In the genomic region with DNA sequence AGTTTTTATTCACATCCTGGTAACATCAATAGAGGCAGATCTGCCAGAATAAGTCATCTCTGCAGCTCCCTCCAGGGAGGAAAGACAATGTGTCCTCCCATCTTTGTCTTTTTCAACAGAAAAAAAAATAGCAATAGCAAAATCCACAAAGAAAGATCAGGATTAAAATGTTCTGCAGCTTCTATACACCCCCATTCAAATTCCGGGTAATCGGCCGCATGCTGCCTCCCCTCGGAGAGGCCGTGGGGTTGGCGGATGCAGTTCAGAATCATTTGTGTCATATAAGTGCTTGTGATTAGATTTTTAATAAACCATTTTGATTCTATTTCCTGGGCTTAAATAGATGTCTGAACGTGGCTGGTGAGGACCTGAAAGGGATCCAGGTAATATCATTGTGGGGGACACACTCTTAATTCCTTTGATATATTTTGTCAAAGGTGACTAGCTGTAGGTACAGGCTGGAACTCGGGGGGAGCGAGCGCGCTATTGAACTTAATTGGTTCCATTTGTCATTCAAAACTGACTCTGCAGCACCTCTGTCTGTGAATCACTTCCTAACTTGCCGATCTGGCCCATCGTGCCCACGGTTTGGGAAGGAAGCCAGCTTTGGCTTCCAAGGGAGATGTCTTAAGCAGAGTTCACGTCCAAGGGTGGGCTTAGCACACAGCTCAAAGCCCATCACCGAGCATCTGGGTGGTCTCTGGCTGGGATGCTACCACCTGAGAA, we compare ENCODE assay signal across 1 cellular context.
TF ChIP-seq lines count a peak whose summit lies in the region.

No MANE protein-coding gene starts in this region.

TF ChIP-seq in GM23338, 12 proteins besides CTCF, POLR2A, EP300 and RAD21 (continued from another document):
- TF ChIP-seq, protein P1, sequence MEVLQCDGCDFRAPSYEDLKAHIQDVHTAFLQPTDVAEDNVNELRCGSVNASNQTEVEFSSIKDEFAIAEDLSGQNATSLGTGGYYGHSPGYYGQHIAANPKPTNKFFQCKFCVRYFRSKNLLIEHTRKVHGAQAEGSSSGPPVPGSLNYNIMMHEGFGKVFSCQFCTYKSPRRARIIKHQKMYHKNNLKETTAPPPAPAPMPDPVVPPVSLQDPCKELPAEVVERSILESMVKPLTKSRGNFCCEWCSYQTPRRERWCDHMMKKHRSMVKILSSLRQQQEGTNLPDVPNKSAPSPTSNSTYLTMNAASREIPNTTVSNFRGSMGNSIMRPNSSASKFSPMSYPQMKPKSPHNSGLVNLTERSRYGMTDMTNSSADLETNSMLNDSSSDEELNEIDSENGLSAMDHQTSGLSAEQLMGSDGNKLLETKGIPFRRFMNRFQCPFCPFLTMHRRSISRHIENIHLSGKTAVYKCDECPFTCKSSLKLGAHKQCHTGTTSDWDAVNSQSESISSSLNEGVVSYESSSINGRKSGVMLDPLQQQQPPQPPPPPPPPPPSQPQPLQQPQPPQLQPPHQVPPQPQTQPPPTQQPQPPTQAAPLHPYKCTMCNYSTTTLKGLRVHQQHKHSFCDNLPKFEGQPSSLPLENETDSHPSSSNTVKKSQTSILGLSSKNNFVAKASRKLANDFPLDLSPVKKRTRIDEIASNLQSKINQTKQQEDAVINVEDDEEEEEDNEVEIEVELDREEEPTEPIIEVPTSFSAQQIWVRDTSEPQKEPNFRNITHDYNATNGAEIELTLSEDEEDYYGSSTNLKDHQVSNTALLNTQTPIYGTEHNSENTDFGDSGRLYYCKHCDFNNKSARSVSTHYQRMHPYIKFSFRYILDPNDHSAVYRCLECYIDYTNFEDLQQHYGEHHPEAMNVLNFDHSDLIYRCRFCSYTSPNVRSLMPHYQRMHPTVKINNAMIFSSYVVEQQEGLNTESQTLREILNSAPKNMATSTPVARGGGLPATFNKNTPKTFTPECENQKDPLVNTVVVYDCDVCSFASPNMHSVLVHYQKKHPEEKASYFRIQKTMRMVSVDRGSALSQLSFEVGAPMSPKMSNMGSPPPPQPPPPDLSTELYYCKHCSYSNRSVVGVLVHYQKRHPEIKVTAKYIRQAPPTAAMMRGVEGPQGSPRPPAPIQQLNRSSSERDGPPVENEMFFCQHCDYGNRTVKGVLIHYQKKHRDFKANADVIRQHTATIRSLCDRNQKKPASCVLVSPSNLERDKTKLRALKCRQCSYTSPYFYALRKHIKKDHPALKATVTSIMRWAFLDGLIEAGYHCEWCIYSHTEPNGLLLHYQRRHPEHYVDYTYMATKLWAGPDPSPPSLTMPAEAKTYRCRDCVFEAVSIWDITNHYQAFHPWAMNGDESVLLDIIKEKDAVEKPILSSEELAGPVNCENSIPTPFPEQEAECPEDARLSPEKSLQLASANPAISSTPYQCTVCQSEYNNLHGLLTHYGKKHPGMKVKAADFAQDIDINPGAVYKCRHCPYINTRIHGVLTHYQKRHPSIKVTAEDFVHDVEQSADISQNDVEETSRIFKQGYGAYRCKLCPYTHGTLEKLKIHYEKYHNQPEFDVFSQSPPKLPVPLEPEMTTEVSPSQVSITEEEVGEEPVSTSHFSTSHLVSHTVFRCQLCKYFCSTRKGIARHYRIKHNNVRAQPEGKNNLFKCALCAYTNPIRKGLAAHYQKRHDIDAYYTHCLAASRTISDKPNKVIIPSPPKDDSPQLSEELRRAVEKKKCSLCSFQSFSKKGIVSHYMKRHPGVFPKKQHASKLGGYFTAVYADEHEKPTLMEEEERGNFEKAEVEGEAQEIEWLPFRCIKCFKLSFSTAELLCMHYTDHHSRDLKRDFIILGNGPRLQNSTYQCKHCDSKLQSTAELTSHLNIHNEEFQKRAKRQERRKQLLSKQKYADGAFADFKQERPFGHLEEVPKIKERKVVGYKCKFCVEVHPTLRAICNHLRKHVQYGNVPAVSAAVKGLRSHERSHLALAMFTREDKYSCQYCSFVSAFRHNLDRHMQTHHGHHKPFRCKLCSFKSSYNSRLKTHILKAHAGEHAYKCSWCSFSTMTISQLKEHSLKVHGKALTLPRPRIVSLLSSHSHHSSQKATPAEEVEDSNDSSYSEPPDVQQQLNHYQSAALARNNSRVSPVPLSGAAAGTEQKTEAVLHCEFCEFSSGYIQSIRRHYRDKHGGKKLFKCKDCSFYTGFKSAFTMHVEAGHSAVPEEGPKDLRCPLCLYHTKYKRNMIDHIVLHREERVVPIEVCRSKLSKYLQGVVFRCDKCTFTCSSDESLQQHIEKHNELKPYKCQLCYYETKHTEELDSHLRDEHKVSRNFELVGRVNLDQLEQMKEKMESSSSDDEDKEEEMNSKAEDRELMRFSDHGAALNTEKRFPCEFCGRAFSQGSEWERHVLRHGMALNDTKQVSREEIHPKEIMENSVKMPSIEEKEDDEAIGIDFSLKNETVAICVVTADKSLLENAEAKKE (CRISPR knock-in tag; IDR thresholded peaks at IDR 0.05): no peak
- no peak for TF ChIP-seq NANOG (IDR thresholded peaks at IDR 0.05; ENCODE audit: borderline replicate concordance)
- TF ChIP-seq, protein P2, sequence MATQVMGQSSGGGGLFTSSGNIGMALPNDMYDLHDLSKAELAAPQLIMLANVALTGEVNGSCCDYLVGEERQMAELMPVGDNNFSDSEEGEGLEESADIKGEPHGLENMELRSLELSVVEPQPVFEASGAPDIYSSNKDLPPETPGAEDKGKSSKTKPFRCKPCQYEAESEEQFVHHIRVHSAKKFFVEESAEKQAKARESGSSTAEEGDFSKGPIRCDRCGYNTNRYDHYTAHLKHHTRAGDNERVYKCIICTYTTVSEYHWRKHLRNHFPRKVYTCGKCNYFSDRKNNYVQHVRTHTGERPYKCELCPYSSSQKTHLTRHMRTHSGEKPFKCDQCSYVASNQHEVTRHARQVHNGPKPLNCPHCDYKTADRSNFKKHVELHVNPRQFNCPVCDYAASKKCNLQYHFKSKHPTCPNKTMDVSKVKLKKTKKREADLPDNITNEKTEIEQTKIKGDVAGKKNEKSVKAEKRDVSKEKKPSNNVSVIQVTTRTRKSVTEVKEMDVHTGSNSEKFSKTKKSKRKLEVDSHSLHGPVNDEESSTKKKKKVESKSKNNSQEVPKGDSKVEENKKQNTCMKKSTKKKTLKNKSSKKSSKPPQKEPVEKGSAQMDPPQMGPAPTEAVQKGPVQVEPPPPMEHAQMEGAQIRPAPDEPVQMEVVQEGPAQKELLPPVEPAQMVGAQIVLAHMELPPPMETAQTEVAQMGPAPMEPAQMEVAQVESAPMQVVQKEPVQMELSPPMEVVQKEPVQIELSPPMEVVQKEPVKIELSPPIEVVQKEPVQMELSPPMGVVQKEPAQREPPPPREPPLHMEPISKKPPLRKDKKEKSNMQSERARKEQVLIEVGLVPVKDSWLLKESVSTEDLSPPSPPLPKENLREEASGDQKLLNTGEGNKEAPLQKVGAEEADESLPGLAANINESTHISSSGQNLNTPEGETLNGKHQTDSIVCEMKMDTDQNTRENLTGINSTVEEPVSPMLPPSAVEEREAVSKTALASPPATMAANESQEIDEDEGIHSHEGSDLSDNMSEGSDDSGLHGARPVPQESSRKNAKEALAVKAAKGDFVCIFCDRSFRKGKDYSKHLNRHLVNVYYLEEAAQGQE (IDR thresholded peaks at IDR 0.05; ENCODE audit: unreplicated experiment): no peak
- TF ChIP-seq CREB1 (CRISPR knock-in tag; IDR thresholded peaks at IDR 0.05; ENCODE audit: low read depth): no peak
- no peak for TF ChIP-seq POLR2AphosphoS5 (IDR thresholded peaks at IDR 0.05; ENCODE audit: low read depth)
- TF ChIP-seq ZNF114 (CRISPR knock-in tag; IDR thresholded peaks at IDR 0.05): no peak
- TF ChIP-seq EZH2 (IDR thresholded peaks at IDR 0.05; ENCODE audit: low read depth, unreplicated experiment): no peak
- TF ChIP-seq EZH2phosphoT487 (IDR thresholded peaks at IDR 0.05; ENCODE audit: unreplicated experiment): no peak
- no peak for TF ChIP-seq ZNF331 (CRISPR knock-in tag; IDR thresholded peaks at IDR 0.05; ENCODE audit: low read depth)
